ENCODE assay signal across 19 cellular contexts in genomic region chr11:129442171-129442570, GRCh38.
DNase-seq lines count a peak whose midpoint lies in the region; ATAC-seq and TF ChIP-seq lines count a peak whose summit lies in the region.
"Had no signal": no experiment of that assay in that cellular context is flagged by ENCODE, and none has a peak within 500 bp of the region (broad histone marks: within the 10 kb centered on the region; RNA-seq: fewer than 3 reads in every experiment).

No MANE protein-coding gene starts in this region.

- peaks cover 17% of the 10 kb centered on the region for H3K4me1 ChIP-seq in body of pancreas
- H3K4me1 ChIP-seq in A673 (ENCODE audit: insufficient read depth, low read length, poor library complexity, severe bottlenecking), result no peaks in the 10 kb centered on the region

- H3K9me3 Mint-ChIP-seq in nephron progenitor cell (peaks cover 2% of the 10 kb centered on the region), progenitor cell of endocrine pancreas (ENCODE audit: low read depth) (peaks cover 3% of the 10 kb centered on the region)
- H3K9me3 Mint-ChIP-seq: CD8-positive, alpha-beta T cell; GM23338; H9 had no signal

- H3K36me3 ChIP-seq in body of pancreas (replicated peaks in 1 of 2; ENCODE audit: insufficient read depth in 1 of 2, low read depth in 2 of 2) (no peaks in the 10 kb centered on the region), A673 (ENCODE audit: insufficient read depth, low read length, poor library complexity, severe bottlenecking) (peaks cover 33% of the 10 kb centered on the region)
- H3K36me3 ChIP-seq: BLaER1 had no signal

- POLR2A ChIA-PET in A673 (lab: Charles Lee; ENCODE audit: low non-redundant PET), result no interaction called here

- intact Hi-C loops in body of pancreas (cut with DNase I), result no loop called here
- intact Hi-C loops in A673 (cut with micrococcal nuclease; ENCODE audit: unreplicated experiment), result no loop called here

- H3K27me3 Mint-ChIP-seq in nephron progenitor cell (ENCODE audit: low read depth, poor library complexity) (peaks cover 15% of the 10 kb centered on the region), progenitor cell of endocrine pancreas (peaks cover 3% of the 10 kb centered on the region)
- H3K27me3 Mint-ChIP-seq: B cell; CD4-positive, CD25-positive, alpha-beta regulatory T cell had no signal

- H3K4me3 ChIP-seq in body of pancreas, result no peak overlapping the region
- H3K4me3 ChIP-seq in A673 (ENCODE audit: low read depth, low read length, poor library complexity, severe bottlenecking), result no peak overlapping the region
- H3K4me3 ChIP-seq: BLaER1, GM23338 had no signal

- no peak for TF ChIP-seq POLR2A in body of pancreas (IDR thresholded peaks at IDR 0.05)

- H3K4me1 Mint-ChIP-seq in nephron progenitor cell (peaks cover 76% of the 10 kb centered on the region), progenitor cell of endocrine pancreas (ENCODE audit: low read depth) (peaks cover 31% of the 10 kb centered on the region)
- H3K4me1 Mint-ChIP-seq: B cell had no signal

- no TSS peak for BruUV-seq in A673 (replicated peaks; lab: Mats Ljungman, UMichigan)

- no peak for TF ChIP-seq CTCF in body of pancreas (IDR thresholded peaks at IDR 0.05)
- TF ChIP-seq CTCF in nephron progenitor cell (IDR thresholded peaks at IDR 0.05), result no peak
- TF ChIP-seq CTCF in progenitor cell of endocrine pancreas (IDR thresholded peaks at IDR 0.05; ENCODE audit: unreplicated experiment), result no peak
- no peak for TF ChIP-seq CTCF in A673 (conservative IDR thresholded peaks at IDR 0.05; ENCODE audit: low read depth, low read length)

- ATAC-seq in body of pancreas (no peak), GM21619 (IDR thresholded peaks at IDR 0.05; ENCODE audit: unreplicated experiment) (no peak)
- ATAC-seq: CD8-positive, alpha-beta T cell; GM23338; HCT116 had no signal

- H3K36me3 Mint-ChIP-seq in nephron progenitor cell (ENCODE audit: low read depth) (peaks cover 2% of the 10 kb centered on the region), progenitor cell of endocrine pancreas (ENCODE audit: insufficient read depth) (no peaks in the 10 kb centered on the region)
- H3K36me3 Mint-ChIP-seq: CD4-positive, CD25-positive, alpha-beta regulatory T cell; CD8-positive, alpha-beta T cell had no signal

- no peaks in the 10 kb centered on the region for H3K9me3 ChIP-seq in body of pancreas
- H3K9me3 ChIP-seq in A673 (ENCODE audit: low read depth, low read length, poor library complexity, severe bottlenecking), result peaks cover 2% of the 10 kb centered on the region
- H3K9me3 ChIP-seq: BLaER1, Caco-2 had no signal

- no peaks in the 10 kb centered on the region for H3K27me3 ChIP-seq in body of pancreas
- no peaks in the 10 kb centered on the region for H3K27me3 ChIP-seq in A673 (replicated peaks; ENCODE audit: insufficient read depth, low read depth, low read length, poor library complexity)
- H3K27me3 ChIP-seq: BLaER1 had no signal

- H3K27ac ChIP-seq in body of pancreas (peak overlapping the region in 3 of 4 donors; percentile 70 to 82 (median 80)), A673 (ENCODE audit: low read depth, low read length, poor library complexity, severe bottlenecking) (no peak overlapping the region)
- H3K27ac ChIP-seq: BLaER1, C4-2B had no signal

- H3K27ac Mint-ChIP-seq in nephron progenitor cell (peak overlapping the region; percentile 80), progenitor cell of endocrine pancreas (peak overlapping the region; percentile 29)
- H3K27ac Mint-ChIP-seq: B cell; CD8-positive, alpha-beta T cell; GM23338 had no signal

- H3K4me3 Mint-ChIP-seq in nephron progenitor cell (no peak overlapping the region), progenitor cell of endocrine pancreas (ENCODE audit: low read depth) (no peak overlapping the region)
- H3K4me3 Mint-ChIP-seq: B cell; CD4-positive, CD25-positive, alpha-beta regulatory T cell; CD8-positive, alpha-beta T cell; GM23338; H9 had no signal

- DNase-seq in body of pancreas, result no peak
- no peak for DNase-seq in nephron progenitor cell
- no peak for DNase-seq in progenitor cell of endocrine pancreas (ENCODE audit: low spot score, unreplicated experiment)
- DNase-seq in A673 (ENCODE audit: low spot score), result no peak
- DNase-seq in GM03348 (ENCODE audit: low spot score), result no peak
- DNase-seq: Caco-2; CD4-positive, CD25-positive, alpha-beta regulatory T cell; CD8-positive, alpha-beta T cell; DMS 273 treated with DMSO at 0.1 percent for 48 hours; DMS79; EL; GDM1; H9 had no signal

- CTCF ChIA-PET in A673 (lab: Charles Lee), result no interaction called here

- 68 to 72% methylated on average over 7 of the region's 7 CpGs for WGBS in body of pancreas, 2 donors
